8 cellular contexts compared by ENCODE assay signal in the genomic region with DNA sequence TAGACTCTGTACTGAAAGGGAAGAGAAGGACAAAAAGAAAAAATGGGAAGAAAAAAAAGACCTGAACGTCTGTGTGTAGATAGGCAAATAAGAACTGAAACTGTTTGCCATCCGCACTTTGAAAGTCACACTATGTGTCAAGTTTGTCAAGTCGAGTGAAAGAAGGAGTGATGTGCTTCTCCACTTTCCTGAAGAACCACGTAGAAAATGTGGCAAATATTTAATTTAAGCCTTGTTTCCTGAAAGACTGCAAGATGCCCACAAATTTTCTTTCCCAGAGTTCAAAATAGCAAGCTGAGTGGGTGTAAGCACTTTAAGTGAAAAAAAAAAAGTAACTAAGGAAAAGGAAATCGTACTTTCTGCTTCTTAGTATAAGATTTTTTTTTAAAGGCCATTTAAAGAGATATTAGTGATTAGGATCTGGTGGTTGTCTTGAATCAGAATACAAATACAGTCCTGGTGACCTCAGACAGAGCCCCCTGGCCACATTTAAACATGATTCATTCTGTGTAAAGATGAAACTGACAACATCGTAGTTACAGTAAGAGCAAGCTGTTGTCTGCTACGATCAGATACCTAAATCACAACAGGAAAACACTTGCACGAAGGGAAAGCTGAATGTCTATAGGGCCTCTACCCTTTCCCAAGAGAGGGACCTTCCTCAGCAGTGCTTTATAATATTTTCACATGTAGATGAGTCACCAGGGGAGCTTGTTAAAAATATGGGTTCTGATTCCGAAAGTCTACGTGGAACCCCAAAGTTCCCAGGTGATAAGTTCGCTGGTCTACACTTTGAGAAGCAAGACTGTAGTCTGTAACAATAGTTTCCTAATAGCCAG.
DNase-seq lines count a peak whose midpoint lies in the region; ATAC-seq and TF ChIP-seq lines count a peak whose summit lies in the region.

No MANE protein-coding gene starts in this region.

- 64 to 73% methylated on average over 11 of the region's 11 CpGs for WGBS in body of pancreas, 2 donors

- no peak for TF ChIP-seq POLR2A in body of pancreas (IDR thresholded peaks at IDR 0.05)

- H3K4me3 Mint-ChIP-seq in activated naive CD8-positive, alpha-beta T cell = peak overlapping the region; percentile 86

- no peaks in the 10 kb centered on the region for H3K27me3 Mint-ChIP-seq in activated naive CD8-positive, alpha-beta T cell

- H3K27ac Mint-ChIP-seq in activated naive CD8-positive, alpha-beta T cell = peak overlapping the region; percentile 100

- H3K36me3 Mint-ChIP-seq in activated naive CD8-positive, alpha-beta T cell = peaks cover 12% of the 10 kb centered on the region

- peak; percentile 78 for DNase-seq in EL
- peak; percentile 33 for DNase-seq in middle frontal gyrus (ENCODE audit: extremely low spot score, low spot score)
- DNase-seq in NCI-H187 (lab: John Stamatoyannopoulos, UW) = no peak
- no peak for DNase-seq in body of pancreas
- no peak for DNase-seq in SJCRH30

- peaks cover 93% of the 10 kb centered on the region for H3K4me1 Mint-ChIP-seq in activated naive CD8-positive, alpha-beta T cell (ENCODE audit: low read depth)

- ATAC-seq in GM21360 (IDR thresholded peaks at IDR 0.05; ENCODE audit: unreplicated experiment) (peak; percentile 76), HG03565 (IDR thresholded peaks at IDR 0.05; ENCODE audit: unreplicated experiment) (peak; percentile 51), body of pancreas (no peak)

- H3K9me3 Mint-ChIP-seq in activated naive CD8-positive, alpha-beta T cell (ENCODE audit: low read depth) = no peaks in the 10 kb centered on the region

- no peak for TF ChIP-seq CTCF in body of pancreas (IDR thresholded peaks at IDR 0.05)

- H3K27me3 ChIP-seq in body of pancreas (no peaks in the 10 kb centered on the region), SJCRH30 (no peaks in the 10 kb centered on the region)

- peaks cover 40% of the 10 kb centered on the region for H3K4me1 ChIP-seq in body of pancreas
- H3K4me1 ChIP-seq in SJCRH30 = peaks cover 16% of the 10 kb centered on the region

- H3K4me3 ChIP-seq in body of pancreas (no peak overlapping the region), SJCRH30 (no peak overlapping the region)

- intact Hi-C loops in body of pancreas (cut with DNase I) = no loop called here

- H3K9me3 ChIP-seq in body of pancreas = no peaks in the 10 kb centered on the region
- no peaks in the 10 kb centered on the region for H3K9me3 ChIP-seq in SJCRH30 (replicated peaks)

- H3K27ac ChIP-seq in body of pancreas = peak overlapping the region in 1 of 4 donors; percentile 34
- no peak overlapping the region for H3K27ac ChIP-seq in SJCRH30

- no peaks in the 10 kb centered on the region for H3K36me3 ChIP-seq in body of pancreas (replicated peaks in 1 of 2; ENCODE audit: insufficient read depth in 1 of 2, low read depth in 2 of 2)
- no peaks in the 10 kb centered on the region for H3K36me3 ChIP-seq in SJCRH30

Comparison
In these comparisons a context has a peak if more than half of its experiments do, and no peak if none do; other contexts are left out.
1. DNase-seq: peak in EL (single experiment) and middle frontal gyrus (single experiment); none in NCI-H187 (0 of 2), body of pancreas (0 of 4) and SJCRH30 (0 of 2).